17 cellular contexts compared by ENCODE assay signal in the genomic region with DNA sequence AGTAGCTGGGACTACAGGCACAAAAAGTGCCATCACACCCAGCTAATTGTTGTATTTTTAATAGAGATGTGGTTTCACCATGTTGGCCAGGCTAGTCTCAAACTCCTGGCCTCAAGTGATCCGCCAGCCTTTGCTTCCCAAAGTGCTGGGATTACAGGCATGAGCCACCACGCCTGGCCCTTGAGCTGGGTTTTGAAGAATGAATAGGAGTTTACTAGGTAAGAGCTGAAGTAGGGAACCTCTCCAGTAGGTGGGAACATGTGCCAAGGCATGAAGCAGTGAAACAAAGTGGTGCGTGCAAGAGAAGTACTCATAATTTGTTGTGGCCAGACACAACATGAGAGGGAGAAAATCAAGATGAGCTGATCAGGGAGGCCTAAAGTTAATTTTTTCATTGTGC. TPM values are rescaled to one million over a fixed set of nuclear protein-coding genes. Genes with fewer than 3 reads are reported as not detected.
DNase-seq lines count a peak whose midpoint lies in the region; ATAC-seq, FAIRE-seq and TF ChIP-seq lines count a peak whose summit lies in the region.
"Had no signal": no experiment of that assay in that cellular context is flagged by ENCODE, and none has a peak within 500 bp of the region (broad histone marks: within the 10 kb centered on the region; RNA-seq: fewer than 3 reads in every experiment).

No MANE protein-coding gene starts in this region.

- H2BK15ac ChIP-seq in H9 (ENCODE audit: low read depth, low read length): no peak overlapping the region

- no peak overlapping the region for H3K27ac ChIP-seq in H9 (ENCODE audit: insufficient read length, low read depth, low read length)
- H3K27ac ChIP-seq: GM23248 had no signal

- H3K4me1 Mint-ChIP-seq in H9 (peaks cover 11% of the 10 kb centered on the region in 2 experiments), osteocyte (ENCODE audit: unreplicated experiment) (peaks cover 15% of the 10 kb centered on the region)

- no peak overlapping the region for H2BK12ac ChIP-seq in H9 (ENCODE audit: insufficient read length, low read depth, low read length)

- H4K91ac ChIP-seq in H9 (ENCODE audit: insufficient read length, low read depth, low read length): no peak overlapping the region

- H3K4me3 Mint-ChIP-seq in H9 (no peak overlapping the region), osteocyte (ENCODE audit: unreplicated experiment) (no peak overlapping the region)
- H3K4me3 Mint-ChIP-seq: CD4-positive, alpha-beta memory T cell had no signal

- H4K5ac ChIP-seq in H9 (ENCODE audit: insufficient read length, low read depth, low read length): no peak overlapping the region

- H3K4ac ChIP-seq in H9 (ENCODE audit: low read depth, low read length): no peak overlapping the region

- H3K4me1 ChIP-seq in H9 (ENCODE audit: insufficient read depth, low read length): no peaks in the 10 kb centered on the region

- WGBS in H9 (ENCODE audit: extremely low coverage, insufficient read length, low lambda C conversion rate): no CpG with 5 or more reads among the region's 3 CpGs

- H2BK20ac ChIP-seq in H9 (ENCODE audit: low read depth, low read length, poor library complexity, severe bottlenecking): no peak overlapping the region

- H3K79me2 ChIP-seq in H9 (ENCODE audit: insufficient read depth, low read length): peaks cover 4% of the 10 kb centered on the region; the same call in 1 of the 2 replicates

- H3K56ac ChIP-seq in H9 (ENCODE audit: insufficient read length, low read depth, low read length): no peak overlapping the region

- no peaks in the 10 kb centered on the region for H3K9me3 ChIP-seq in H9 (ENCODE audit: control insufficient read depth, low read depth, low read length)
- H3K9me3 ChIP-seq: HAP-1 had no signal

- no peaks in the 10 kb centered on the region for H3K23me2 ChIP-seq in H9 (ENCODE audit: insufficient read length, low read depth, low read length, poor library complexity, severe bottlenecking)

- H3K27me3 Mint-ChIP-seq in H9 (ENCODE audit: low read depth): no peaks in the 10 kb centered on the region
- H3K27me3 Mint-ChIP-seq in osteocyte (ENCODE audit: unreplicated experiment): no peaks in the 10 kb centered on the region
- H3K27me3 Mint-ChIP-seq: CD4-positive, alpha-beta memory T cell had no signal

- TF ChIP-seq CTCF in GM10266 (IDR thresholded peaks at IDR 0.05; ENCODE audit: control insufficient read depth, insufficient read depth, low read depth, missing control alignments) (peak; percentile 1), H9 (conservative IDR thresholded peaks at IDR 0.05) (no peak), osteocyte (IDR thresholded peaks at IDR 0.05) (no peak)

- no peak overlapping the region for H2AFZ ChIP-seq in H9 (ENCODE audit: low read length)
- H2AFZ ChIP-seq: GM23248 had no signal

- no peak for DNase-seq in GM10266 (ENCODE audit: extremely low spot score)
- no peak for DNase-seq in H9
- no peak for DNase-seq in osteocyte (ENCODE audit: extremely low spot score, unreplicated experiment)
- DNase-seq in mucosa of gallbladder (ENCODE audit: low spot score): no peak
- DNase-seq in frontal cortex (ENCODE audit: low spot score in 2 of 2): no peak
- DNase-seq: C1 segment of cervical spinal cord; Calu3; CD4-positive, alpha-beta memory T cell; COR-L47; DMS53; DMS79 treated with DMSO at 0.1 percent for 48 hours; GM23248 had no signal

- H3K27ac Mint-ChIP-seq in H9 (peak overlapping the region in 2 of 3 experiments; percentile 36 to 78; a peak in 3 of 7 replicates), osteocyte (ENCODE audit: unreplicated experiment) (peak overlapping the region; percentile 48)

- FAIRE-seq in frontal cortex (lab: Jason Lieb, UNC): no peak
- FAIRE-seq: G401.6, GM12878, GM19239 had no signal

- no peak overlapping the region for H3K4me2 ChIP-seq in H9 (ENCODE audit: insufficient read depth, insufficient read length, low read length)

- H3T11ph ChIP-seq in H9 (ENCODE audit: low read length): no peak overlapping the region

- peaks cover 0 to 3% of the 10 kb centered on the region in 2 experiments; a peak in 2 of 5 replicates for H3K9me3 Mint-ChIP-seq in H9
- H3K9me3 Mint-ChIP-seq in osteocyte (ENCODE audit: unreplicated experiment): no peaks in the 10 kb centered on the region

- no peak overlapping the region for H3K23ac ChIP-seq in H9 (ENCODE audit: insufficient read length, low read depth, low read length)

- H4K20me1 ChIP-seq in H9 (ENCODE audit: control insufficient read depth, insufficient read depth, insufficient read length): no peaks in the 10 kb centered on the region

- H3K79me1 ChIP-seq in H9 (ENCODE audit: insufficient read depth, low read depth, low read length, poor library complexity, severe bottlenecking): no peaks in the 10 kb centered on the region

- no peak overlapping the region for H2BK5ac ChIP-seq in H9 (ENCODE audit: insufficient read length, low read length)

- no peak overlapping the region for H3K14ac ChIP-seq in H9 (ENCODE audit: insufficient read depth, low read length)

- H3K27me3 ChIP-seq in H9 (ENCODE audit: insufficient read depth, low read length): no peaks in the 10 kb centered on the region

- no peak overlapping the region for H3K9ac ChIP-seq in H9 (ENCODE audit: extremely low read depth, insufficient read length, low read length)
- H3K9ac ChIP-seq: GM23248 had no signal

- no peak overlapping the region for H4K8ac ChIP-seq in H9 (replicated peaks; ENCODE audit: insufficient read length, low read depth, low read length)

- no peak overlapping the region for H2AK5ac ChIP-seq in H9 (ENCODE audit: insufficient read length, low read length)

- peaks cover 0 to 5% (median 1%) of the 10 kb centered on the region in 3 experiments; a peak in 2 of 7 replicates for H3K36me3 Mint-ChIP-seq in H9 (ENCODE audit: insufficient read depth in 1 of 3, low read depth in 3 of 3)
- H3K36me3 Mint-ChIP-seq in osteocyte (ENCODE audit: unreplicated experiment): no peaks in the 10 kb centered on the region

- no peak for ATAC-seq in HG02759 (IDR thresholded peaks at IDR 0.05; ENCODE audit: unreplicated experiment)
- ATAC-seq: GM12878 had no signal

- H3K18ac ChIP-seq in H9 (ENCODE audit: insufficient read length, low read depth, low read length): no peak overlapping the region

- no peak overlapping the region for H2BK120ac ChIP-seq in H9 (ENCODE audit: low read depth, low read length, poor library complexity, severe bottlenecking)

RNA-seq across cellular contexts. Expression of a gene that starts 55.8 kb away (rescaled TPM):
- total RNA-seq in H9 (2021) (28.8 and 29.7 TPM in 2 replicates), osteocyte (63.9 and 65.4 TPM in 2 replicates), mucosa of gallbladder (54.0 TPM), frontal cortex (45.2 TPM)
